Comparison of ENCODE assay signal across 1 cellular context in the genomic region with DNA sequence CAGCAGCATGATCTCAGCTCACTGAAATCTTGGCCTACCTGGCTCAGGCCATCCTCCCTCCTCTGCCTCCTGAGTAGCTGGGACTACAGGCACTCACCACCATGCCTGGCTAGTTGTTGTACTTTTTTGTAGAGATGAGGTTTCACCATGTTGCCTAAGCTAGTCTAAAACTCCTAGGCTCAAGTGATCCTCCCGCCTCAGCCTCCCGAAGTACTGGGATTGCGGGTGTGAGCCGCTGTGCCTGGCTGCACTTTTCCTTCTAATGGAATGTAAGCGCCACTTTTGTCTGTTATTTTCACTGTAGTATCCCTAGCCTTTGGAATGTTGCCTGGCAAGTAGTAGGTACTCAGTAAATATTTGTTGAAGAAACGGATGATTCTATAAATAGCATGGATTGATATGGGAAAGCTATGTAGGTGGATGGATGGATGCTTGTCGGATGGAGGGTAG.
TF ChIP-seq lines count a peak whose summit lies in the region.

No MANE protein-coding gene starts in this region.

TF ChIP-seq in HepG2, 621 proteins besides CTCF, POLR2A, EP300 and RAD21 (continued from another document and continues in another):
- TF ChIP-seq, protein P1, sequence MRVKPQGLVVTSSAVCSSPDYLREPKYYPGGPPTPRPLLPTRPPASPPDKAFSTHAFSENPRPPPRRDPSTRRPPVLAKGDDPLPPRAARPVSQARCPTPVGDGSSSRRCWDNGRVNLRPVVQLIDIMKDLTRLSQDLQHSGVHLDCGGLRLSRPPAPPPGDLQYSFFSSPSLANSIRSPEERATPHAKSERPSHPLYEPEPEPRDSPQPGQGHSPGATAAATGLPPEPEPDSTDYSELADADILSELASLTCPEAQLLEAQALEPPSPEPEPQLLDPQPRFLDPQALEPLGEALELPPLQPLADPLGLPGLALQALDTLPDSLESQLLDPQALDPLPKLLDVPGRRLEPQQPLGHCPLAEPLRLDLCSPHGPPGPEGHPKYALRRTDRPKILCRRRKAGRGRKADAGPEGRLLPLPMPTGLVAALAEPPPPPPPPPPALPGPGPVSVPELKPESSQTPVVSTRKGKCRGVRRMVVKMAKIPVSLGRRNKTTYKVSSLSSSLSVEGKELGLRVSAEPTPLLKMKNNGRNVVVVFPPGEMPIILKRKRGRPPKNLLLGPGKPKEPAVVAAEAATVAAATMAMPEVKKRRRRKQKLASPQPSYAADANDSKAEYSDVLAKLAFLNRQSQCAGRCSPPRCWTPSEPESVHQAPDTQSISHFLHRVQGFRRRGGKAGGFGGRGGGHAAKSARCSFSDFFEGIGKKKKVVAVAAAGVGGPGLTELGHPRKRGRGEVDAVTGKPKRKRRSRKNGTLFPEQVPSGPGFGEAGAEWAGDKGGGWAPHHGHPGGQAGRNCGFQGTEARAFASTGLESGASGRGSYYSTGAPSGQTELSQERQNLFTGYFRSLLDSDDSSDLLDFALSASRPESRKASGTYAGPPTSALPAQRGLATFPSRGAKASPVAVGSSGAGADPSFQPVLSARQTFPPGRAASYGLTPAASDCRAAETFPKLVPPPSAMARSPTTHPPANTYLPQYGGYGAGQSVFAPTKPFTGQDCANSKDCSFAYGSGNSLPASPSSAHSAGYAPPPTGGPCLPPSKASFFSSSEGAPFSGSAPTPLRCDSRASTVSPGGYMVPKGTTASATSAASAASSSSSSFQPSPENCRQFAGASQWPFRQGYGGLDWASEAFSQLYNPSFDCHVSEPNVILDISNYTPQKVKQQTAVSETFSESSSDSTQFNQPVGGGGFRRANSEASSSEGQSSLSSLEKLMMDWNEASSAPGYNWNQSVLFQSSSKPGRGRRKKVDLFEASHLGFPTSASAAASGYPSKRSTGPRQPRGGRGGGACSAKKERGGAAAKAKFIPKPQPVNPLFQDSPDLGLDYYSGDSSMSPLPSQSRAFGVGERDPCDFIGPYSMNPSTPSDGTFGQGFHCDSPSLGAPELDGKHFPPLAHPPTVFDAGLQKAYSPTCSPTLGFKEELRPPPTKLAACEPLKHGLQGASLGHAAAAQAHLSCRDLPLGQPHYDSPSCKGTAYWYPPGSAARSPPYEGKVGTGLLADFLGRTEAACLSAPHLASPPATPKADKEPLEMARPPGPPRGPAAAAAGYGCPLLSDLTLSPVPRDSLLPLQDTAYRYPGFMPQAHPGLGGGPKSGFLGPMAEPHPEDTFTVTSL (CRISPR knock-in tag; IDR thresholded peaks at IDR 0.05; ENCODE audit: borderline replicate concordance), result peak; percentile 72; the same call in 1 of the 2 replicates
- TF ChIP-seq ZNF569 (CRISPR knock-in tag; IDR thresholded peaks at IDR 0.05; ENCODE audit: borderline replicate concordance) (no peak), ZMYM4 (CRISPR knock-in tag; IDR thresholded peaks at IDR 0.05) (peak; percentile 48; the same call in 1 of the 2 replicates), ZNF121 (CRISPR knock-in tag; IDR thresholded peaks at IDR 0.05) (peak; percentile 99), ZNF589 (CRISPR knock-in tag; conservative IDR thresholded peaks at IDR 0.05) (peak; percentile 73; the same call in 1 of the 2 replicates), ZNF12 (CRISPR knock-in tag; IDR thresholded peaks at IDR 0.05) (peak; percentile 12; the same call in 1 of the 2 replicates), POGZ (CRISPR knock-in tag; IDR thresholded peaks at IDR 0.05) (peak; percentile 55; the same call in 1 of the 2 replicates), GABPA (IDR thresholded peaks at IDR 0.05; ENCODE audit: low read depth, low read length) (no peak), GABPA (CRISPR knock-in tag; IDR thresholded peaks at IDR 0.05; ENCODE audit: low read depth) (peak; percentile 47; the same call in 1 of the 2 replicates), ZNF746 (CRISPR knock-in tag; IDR thresholded peaks at IDR 0.05) (0 out of 2 replicates have a peak, but pooled peaks have one; percentile 38), PAX8 (CRISPR knock-in tag; IDR thresholded peaks at IDR 0.05; ENCODE audit: borderline replicate concordance) (no peak), TCF12 (IDR thresholded peaks at IDR 0.05) (no peak), TCF12 (CRISPR knock-in tag; IDR thresholded peaks at IDR 0.05) (no peak), ZNF333 (CRISPR knock-in tag; IDR thresholded peaks at IDR 0.05; ENCODE audit: borderline replicate concordance) (no peak), KDM1A (CRISPR knock-in tag; IDR thresholded peaks at IDR 0.05) (peak; percentile 89; the same call in 1 of the 2 replicates), XRCC5 (optimal IDR thresholded peaks at IDR 0.05; ENCODE audit: low read length) (peak; percentile 30), MIER3 (CRISPR knock-in tag; IDR thresholded peaks at IDR 0.05; ENCODE audit: borderline replicate concordance) (0 out of 2 replicates have a peak, but pooled peaks have one; percentile 16), ZNF547 (CRISPR knock-in tag; IDR thresholded peaks at IDR 0.05) (no peak), KMT2A (CRISPR knock-in tag; IDR thresholded peaks at IDR 0.05) (no peak; the same call in 1 of the 2 replicates), ZSCAN9 (CRISPR knock-in tag; IDR thresholded peaks at IDR 0.05; ENCODE audit: borderline replicate concordance) (peak; percentile 63; the same call in 1 of the 2 replicates), CHD4 (IDR thresholded peaks at IDR 0.05; ENCODE audit: borderline replicate concordance, low read length) (no peak; the same call in 1 of the 2 replicates), GZF1 (CRISPR knock-in tag; IDR thresholded peaks at IDR 0.05) (no peak), SOX6 (IDR thresholded peaks at IDR 0.05) (no peak), SOX6 (CRISPR knock-in tag; IDR thresholded peaks at IDR 0.05) (peak; percentile 65), CBFB (CRISPR knock-in tag; IDR thresholded peaks at IDR 0.05) (0 out of 2 replicates have a peak, but pooled peaks have one; percentile 24), MED13 (CRISPR knock-in tag; IDR thresholded peaks at IDR 0.05) (no peak), MEF2D (CRISPR knock-in tag; IDR thresholded peaks at IDR 0.05) (peak; percentile 100), GATAD2A (CRISPR knock-in tag; IDR thresholded peaks at IDR 0.05) (peak; percentile 90), SMAD3 (CRISPR knock-in tag; IDR thresholded peaks at IDR 0.05) (0 out of 2 replicates have a peak, but pooled peaks have one; percentile 57), KLF16 (CRISPR knock-in tag; IDR thresholded peaks at IDR 0.05) (peak in 1 of 2 experiments; percentile 68; a peak in 2 of 4 replicates), SRSF4 (IDR thresholded peaks at IDR 0.05; ENCODE audit: low read depth, low read length, poor library complexity, severe bottlenecking) (no peak), TARDBP (CRISPR knock-in tag; IDR thresholded peaks at IDR 0.05) (peak; percentile 64; the same call in 1 of the 2 replicates), RFXAP (CRISPR knock-in tag; IDR thresholded peaks at IDR 0.05; ENCODE audit: borderline replicate concordance) (no peak), FOXA3 (CRISPR knock-in tag; IDR thresholded peaks at IDR 0.05) (peak; percentile 92), KAT7 (CRISPR knock-in tag; IDR thresholded peaks at IDR 0.05; ENCODE audit: borderline replicate concordance) (0 out of 2 replicates have a peak, but pooled peaks have one; percentile 68), HDAC2 (CRISPR knock-in tag; IDR thresholded peaks at IDR 0.05) (peak; percentile 87), ZNF670 (CRISPR knock-in tag; IDR thresholded peaks at IDR 0.05; ENCODE audit: borderline replicate concordance) (peak; percentile 87; the same call in 1 of the 2 replicates), ZNF543 (CRISPR knock-in tag; IDR thresholded peaks at IDR 0.05) (no peak), RAD51 (IDR thresholded peaks at IDR 0.05; ENCODE audit: borderline replicate concordance) (no peak), ZNF841 (CRISPR knock-in tag; IDR thresholded peaks at IDR 0.05; ENCODE audit: borderline replicate concordance) (no peak), ZFX (CRISPR knock-in tag; IDR thresholded peaks at IDR 0.05; ENCODE audit: low read depth) (peak; percentile 21; the same call in 1 of the 2 replicates), KLF12 (CRISPR knock-in tag; IDR thresholded peaks at IDR 0.05; ENCODE audit: borderline replicate concordance) (no peak)
- TF ChIP-seq, protein P2, sequence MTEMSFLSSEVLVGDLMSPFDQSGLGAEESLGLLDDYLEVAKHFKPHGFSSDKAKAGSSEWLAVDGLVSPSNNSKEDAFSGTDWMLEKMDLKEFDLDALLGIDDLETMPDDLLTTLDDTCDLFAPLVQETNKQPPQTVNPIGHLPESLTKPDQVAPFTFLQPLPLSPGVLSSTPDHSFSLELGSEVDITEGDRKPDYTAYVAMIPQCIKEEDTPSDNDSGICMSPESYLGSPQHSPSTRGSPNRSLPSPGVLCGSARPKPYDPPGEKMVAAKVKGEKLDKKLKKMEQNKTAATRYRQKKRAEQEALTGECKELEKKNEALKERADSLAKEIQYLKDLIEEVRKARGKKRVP (CRISPR knock-in tag; IDR thresholded peaks at IDR 0.05), result peak in 1 of 2 experiments; percentile 87; a peak in 2 of 4 replicates
- TF ChIP-seq, protein P3, sequence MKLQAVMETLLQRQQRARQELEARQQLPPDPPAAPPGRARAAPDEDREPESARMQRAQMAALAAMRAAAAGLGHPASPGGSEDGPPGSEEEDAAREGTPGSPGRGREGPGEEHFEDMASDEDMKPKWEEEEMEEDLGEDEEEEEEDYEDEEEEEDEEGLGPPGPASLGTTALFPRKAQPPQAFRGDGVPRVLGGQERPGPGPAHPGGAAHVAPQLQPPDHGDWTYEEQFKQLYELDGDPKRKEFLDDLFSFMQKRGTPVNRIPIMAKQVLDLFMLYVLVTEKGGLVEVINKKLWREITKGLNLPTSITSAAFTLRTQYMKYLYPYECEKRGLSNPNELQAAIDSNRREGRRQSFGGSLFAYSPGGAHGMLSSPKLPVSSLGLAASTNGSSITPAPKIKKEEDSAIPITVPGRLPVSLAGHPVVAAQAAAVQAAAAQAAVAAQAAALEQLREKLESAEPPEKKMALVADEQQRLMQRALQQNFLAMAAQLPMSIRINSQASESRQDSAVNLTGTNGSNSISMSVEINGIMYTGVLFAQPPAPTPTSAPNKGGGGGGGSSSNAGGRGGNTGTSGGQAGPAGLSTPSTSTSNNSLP (IDR thresholded peaks at IDR 0.05; ENCODE audit: low read depth, low read length), result peak; percentile 89
- TF ChIP-seq, protein P4, sequence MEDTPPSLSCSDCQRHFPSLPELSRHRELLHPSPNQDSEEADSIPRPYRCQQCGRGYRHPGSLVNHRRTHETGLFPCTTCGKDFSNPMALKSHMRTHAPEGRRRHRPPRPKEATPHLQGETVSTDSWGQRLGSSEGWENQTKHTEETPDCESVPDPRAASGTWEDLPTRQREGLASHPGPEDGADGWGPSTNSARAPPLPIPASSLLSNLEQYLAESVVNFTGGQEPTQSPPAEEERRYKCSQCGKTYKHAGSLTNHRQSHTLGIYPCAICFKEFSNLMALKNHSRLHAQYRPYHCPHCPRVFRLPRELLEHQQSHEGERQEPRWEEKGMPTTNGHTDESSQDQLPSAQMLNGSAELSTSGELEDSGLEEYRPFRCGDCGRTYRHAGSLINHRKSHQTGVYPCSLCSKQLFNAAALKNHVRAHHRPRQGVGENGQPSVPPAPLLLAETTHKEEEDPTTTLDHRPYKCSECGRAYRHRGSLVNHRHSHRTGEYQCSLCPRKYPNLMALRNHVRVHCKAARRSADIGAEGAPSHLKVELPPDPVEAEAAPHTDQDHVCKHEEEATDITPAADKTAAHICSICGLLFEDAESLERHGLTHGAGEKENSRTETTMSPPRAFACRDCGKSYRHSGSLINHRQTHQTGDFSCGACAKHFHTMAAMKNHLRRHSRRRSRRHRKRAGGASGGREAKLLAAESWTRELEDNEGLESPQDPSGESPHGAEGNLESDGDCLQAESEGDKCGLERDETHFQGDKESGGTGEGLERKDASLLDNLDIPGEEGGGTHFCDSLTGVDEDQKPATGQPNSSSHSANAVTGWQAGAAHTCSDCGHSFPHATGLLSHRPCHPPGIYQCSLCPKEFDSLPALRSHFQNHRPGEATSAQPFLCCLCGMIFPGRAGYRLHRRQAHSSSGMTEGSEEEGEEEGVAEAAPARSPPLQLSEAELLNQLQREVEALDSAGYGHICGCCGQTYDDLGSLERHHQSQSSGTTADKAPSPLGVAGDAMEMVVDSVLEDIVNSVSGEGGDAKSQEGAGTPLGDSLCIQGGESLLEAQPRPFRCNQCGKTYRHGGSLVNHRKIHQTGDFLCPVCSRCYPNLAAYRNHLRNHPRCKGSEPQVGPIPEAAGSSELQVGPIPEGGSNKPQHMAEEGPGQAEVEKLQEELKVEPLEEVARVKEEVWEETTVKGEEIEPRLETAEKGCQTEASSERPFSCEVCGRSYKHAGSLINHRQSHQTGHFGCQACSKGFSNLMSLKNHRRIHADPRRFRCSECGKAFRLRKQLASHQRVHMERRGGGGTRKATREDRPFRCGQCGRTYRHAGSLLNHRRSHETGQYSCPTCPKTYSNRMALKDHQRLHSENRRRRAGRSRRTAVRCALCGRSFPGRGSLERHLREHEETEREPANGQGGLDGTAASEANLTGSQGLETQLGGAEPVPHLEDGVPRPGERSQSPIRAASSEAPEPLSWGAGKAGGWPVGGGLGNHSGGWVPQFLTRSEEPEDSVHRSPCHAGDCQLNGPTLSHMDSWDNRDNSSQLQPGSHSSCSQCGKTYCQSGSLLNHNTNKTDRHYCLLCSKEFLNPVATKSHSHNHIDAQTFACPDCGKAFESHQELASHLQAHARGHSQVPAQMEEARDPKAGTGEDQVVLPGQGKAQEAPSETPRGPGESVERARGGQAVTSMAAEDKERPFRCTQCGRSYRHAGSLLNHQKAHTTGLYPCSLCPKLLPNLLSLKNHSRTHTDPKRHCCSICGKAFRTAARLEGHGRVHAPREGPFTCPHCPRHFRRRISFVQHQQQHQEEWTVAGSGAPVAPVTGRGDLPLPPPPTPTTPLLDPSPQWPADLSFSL (CRISPR knock-in tag; IDR thresholded peaks at IDR 0.05), result no peak
- TF ChIP-seq, protein P5, sequence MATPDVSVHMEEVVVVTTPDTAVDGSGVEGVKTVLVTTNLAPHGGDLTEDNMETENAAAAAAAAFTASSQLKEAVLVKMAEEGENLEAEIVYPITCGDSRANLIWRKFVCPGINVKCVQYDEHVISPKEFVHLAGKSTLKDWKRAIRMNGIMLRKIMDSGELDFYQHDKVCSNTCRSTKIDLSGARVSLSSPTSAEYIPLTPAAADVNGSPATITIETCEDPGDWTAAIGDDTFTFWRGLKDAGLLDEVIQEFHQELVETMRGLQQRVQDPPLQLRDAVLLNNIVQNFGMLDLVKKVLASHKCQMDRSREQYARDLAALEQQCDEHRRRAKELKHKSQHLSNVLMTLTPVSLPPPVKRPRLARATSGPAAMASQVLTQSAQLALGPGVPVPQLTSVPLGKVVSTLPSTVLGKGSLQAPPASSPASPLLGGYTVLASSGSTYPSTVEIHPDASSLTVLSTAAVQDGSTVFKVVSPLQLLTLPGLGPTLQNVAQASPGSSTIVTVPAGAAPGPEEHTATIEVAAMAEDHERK (CRISPR knock-in tag; IDR thresholded peaks at IDR 0.05; ENCODE audit: low read depth), result no peak
- TF ChIP-seq, protein P6, sequence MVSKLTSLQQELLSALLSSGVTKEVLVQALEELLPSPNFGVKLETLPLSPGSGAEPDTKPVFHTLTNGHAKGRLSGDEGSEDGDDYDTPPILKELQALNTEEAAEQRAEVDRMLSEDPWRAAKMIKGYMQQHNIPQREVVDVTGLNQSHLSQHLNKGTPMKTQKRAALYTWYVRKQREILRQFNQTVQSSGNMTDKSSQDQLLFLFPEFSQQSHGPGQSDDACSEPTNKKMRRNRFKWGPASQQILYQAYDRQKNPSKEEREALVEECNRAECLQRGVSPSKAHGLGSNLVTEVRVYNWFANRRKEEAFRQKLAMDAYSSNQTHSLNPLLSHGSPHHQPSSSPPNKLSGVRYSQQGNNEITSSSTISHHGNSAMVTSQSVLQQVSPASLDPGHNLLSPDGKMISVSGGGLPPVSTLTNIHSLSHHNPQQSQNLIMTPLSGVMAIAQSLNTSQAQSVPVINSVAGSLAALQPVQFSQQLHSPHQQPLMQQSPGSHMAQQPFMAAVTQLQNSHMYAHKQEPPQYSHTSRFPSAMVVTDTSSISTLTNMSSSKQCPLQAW (CRISPR knock-in tag; IDR thresholded peaks at IDR 0.05), result peak; percentile 61
